In the genomic region with DNA sequence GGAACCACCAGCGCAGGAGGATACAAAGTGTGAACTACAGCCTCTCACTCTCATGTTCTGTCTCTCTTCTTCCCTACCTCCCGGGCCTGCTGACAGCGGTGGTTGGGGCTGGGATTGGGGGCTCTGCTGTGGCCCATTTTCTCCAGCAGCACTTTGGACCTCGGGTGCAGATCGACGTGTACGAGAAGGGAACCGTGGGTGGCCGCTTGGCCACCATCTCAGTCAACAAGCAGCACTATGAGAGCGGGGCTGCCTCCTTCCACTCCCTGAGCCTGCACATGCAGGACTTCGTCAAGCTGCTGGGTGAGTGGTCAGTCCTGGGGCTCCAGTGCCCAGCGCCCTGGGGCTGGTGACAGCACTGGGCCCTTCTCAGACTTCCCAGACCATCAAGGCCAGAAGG, we compare ENCODE assay signal across 25 cellular contexts. TPM values are rescaled to one million over a fixed set of nuclear protein-coding genes. Genes with fewer than 3 reads are reported as not detected.
DNase-seq lines count a peak whose midpoint lies in the region; ATAC-seq and TF ChIP-seq lines count a peak whose summit lies in the region.
"Had no signal": no experiment of that assay in that cellular context is flagged by ENCODE, and none has a peak within 500 bp of the region (broad histone marks: within the 10 kb centered on the region; RNA-seq: fewer than 3 reads in every experiment).

No MANE protein-coding gene starts in this region.

- H3K27ac ChIP-seq in WERI-Rb-1 (no peak overlapping the region), testis (no peak overlapping the region)
- H3K27ac ChIP-seq: BLaER1 treated with 17β-estradiol and CSF1 and Interleukin-3, amounts not matched to agents 10 nM and 100 nM; HL-60 had no signal

- H3K9me3 Mint-ChIP-seq in stimulated activated naive CD8-positive, alpha-beta T cell treated with anti-CD3 and anti-CD28 coated beads, Interleukin-15, Interleukin-2, amounts not matched to agents 100 ng/mL and 50 ng/mL, for 24 hours: no peaks in the 10 kb centered on the region
- H3K9me3 Mint-ChIP-seq in stimulated activated naive CD8-positive, alpha-beta T cell treated with anti-CD3 and anti-CD28 coated beads, Interleukin-15, amount 100 ng/mL, for 72 hours: no peaks in the 10 kb centered on the region
- H3K9me3 Mint-ChIP-seq in naive thymus-derived CD8-positive, alpha-beta T cell: no peaks in the 10 kb centered on the region
- H3K9me3 Mint-ChIP-seq: CD8-positive, alpha-beta T cell had no signal

- H3K27me3 Mint-ChIP-seq in stimulated activated naive CD8-positive, alpha-beta T cell treated with anti-CD3 and anti-CD28 coated beads, Interleukin-15, Interleukin-2, amounts not matched to agents 100 ng/mL and 50 ng/mL, for 24 hours: no peaks in the 10 kb centered on the region
- no peaks in the 10 kb centered on the region for H3K27me3 Mint-ChIP-seq in stimulated activated naive CD8-positive, alpha-beta T cell treated with anti-CD3 and anti-CD28 coated beads, Interleukin-15, amount 100 ng/mL, for 72 hours
- no peaks in the 10 kb centered on the region for H3K27me3 Mint-ChIP-seq in naive thymus-derived CD8-positive, alpha-beta T cell

- peak overlapping the region; percentile 13 for H3K9ac ChIP-seq in adipocyte (ENCODE audit: low read length)
- H3K9ac ChIP-seq: BLaER1 treated with 17β-estradiol and CSF1 and Interleukin-3, amounts not matched to agents 10 nM and 100 nM; SK-N-SH had no signal

- ATAC-seq in stimulated activated naive CD8-positive, alpha-beta T cell treated with anti-CD3 and anti-CD28 coated beads, Interleukin-15, amount 100 ng/mL, for 72 hours: no peak
- no peak for ATAC-seq in naive thymus-derived CD8-positive, alpha-beta T cell
- ATAC-seq: CD8-positive, alpha-beta T cell had no signal

- POLR2A ChIA-PET in naive thymus-derived CD8-positive, alpha-beta T cell (lab: Charles Lee): no interaction called here

- TF ChIP-seq CTCF in WERI-Rb-1 (IDR thresholded peaks at IDR 0.05; ENCODE audit: low read depth, low read length): no peak
- TF ChIP-seq CTCF in testis (IDR thresholded peaks at IDR 0.05): no peak

- 89% methylated on average over 10 to 12 of the region's 12 CpGs for WGBS in testis, 2 donors

- TF ChIP-seq POLR2A in testis (IDR thresholded peaks at IDR 0.05): no peak

- intact Hi-C loops in testis (cut with DNase I; ENCODE audit: low total_unique reads): no loop called here

- no peak overlapping the region for H3K4me3 ChIP-seq in adipocyte (ENCODE audit: low read length)
- no peak overlapping the region for H3K4me3 ChIP-seq in WERI-Rb-1 (ENCODE audit: low read depth, low read length)
- no peak overlapping the region for H3K4me3 ChIP-seq in testis
- H3K4me3 ChIP-seq: BLaER1 treated with 17β-estradiol and CSF1 and Interleukin-3, amounts not matched to agents 10 nM and 100 nM had no signal

- no peak overlapping the region for H3K4me3 Mint-ChIP-seq in stimulated activated naive CD8-positive, alpha-beta T cell treated with anti-CD3 and anti-CD28 coated beads, Interleukin-15, Interleukin-2, amounts not matched to agents 100 ng/mL and 50 ng/mL, for 24 hours
- H3K4me3 Mint-ChIP-seq in stimulated activated naive CD8-positive, alpha-beta T cell treated with anti-CD3 and anti-CD28 coated beads, Interleukin-15, amount 100 ng/mL, for 72 hours: no peak overlapping the region
- no peak overlapping the region for H3K4me3 Mint-ChIP-seq in naive thymus-derived CD8-positive, alpha-beta T cell
- H3K4me3 Mint-ChIP-seq: CD8-positive, alpha-beta T cell had no signal

- H3K27me3 ChIP-seq in adipocyte (replicated peaks; ENCODE audit: control insufficient read depth, insufficient read depth, low read length) (no peaks in the 10 kb centered on the region), WERI-Rb-1 (ENCODE audit: insufficient read depth, low read depth, severe bottlenecking) (no peaks in the 10 kb centered on the region), testis (no peaks in the 10 kb centered on the region)
- H3K27me3 ChIP-seq: BLaER1 treated with 17β-estradiol and CSF1 and Interleukin-3, amounts not matched to agents 10 nM and 100 nM had no signal

- H3K27ac Mint-ChIP-seq in stimulated activated naive CD8-positive, alpha-beta T cell treated with anti-CD3 and anti-CD28 coated beads, Interleukin-15, Interleukin-2, amounts not matched to agents 100 ng/mL and 50 ng/mL, for 24 hours: peak overlapping the region; percentile 41
- peak overlapping the region in 1 of 2 donors; percentile 93 for H3K27ac Mint-ChIP-seq in stimulated activated naive CD8-positive, alpha-beta T cell treated with anti-CD3 and anti-CD28 coated beads, Interleukin-15, amount 100 ng/mL, for 72 hours
- H3K27ac Mint-ChIP-seq in naive thymus-derived CD8-positive, alpha-beta T cell: peak overlapping the region in 6 of 10 donors; percentile 52 to 81 (median 68)
- H3K27ac Mint-ChIP-seq: CD8-positive, alpha-beta T cell had no signal

- no peak for DNase-seq in stimulated activated naive CD8-positive, alpha-beta T cell treated with anti-CD3 and anti-CD28 coated beads, Interleukin-15, amount 100 ng/mL, for 72 hours
- DNase-seq in adipocyte (ENCODE audit: low read depth): no peak
- DNase-seq in naive thymus-derived CD8-positive, alpha-beta T cell: no peak
- no peak for DNase-seq in WERI-Rb-1
- DNase-seq in testis: no peak
- no peak for DNase-seq in NCI-H510A treated with DMSO at 0.1 percent for 48 hours (lab: John Stamatoyannopoulos, UW)
- DNase-seq in stimulated activated naive CD4-positive, alpha-beta T cell treated with Interleukin-2 at 50 U/mL for 16 hours (lab: John Stamatoyannopoulos, UW): no peak
- DNase-seq: CD8-positive, alpha-beta T cell; DMS 273 treated with DMSO at 0.1 percent for 48 hours; DMS79; EL; GF-D8; Karpas-422; NCI-H1092 treated with DMSO at 0.1 percent for 48 hours; NCI-H1436; NCI-H187; NCI-H2081 treated with DMSO at 0.1 percent for 48 hours; NCI-H2171 treated with DMSO at 0.1 percent for 48 hours; NCI-H345; NCI-H524; NCI-H748 treated with DMSO at 0.1 percent for 48 hours; SK-N-SH had no signal

- peaks cover 5% of the 10 kb centered on the region for H3K4me1 ChIP-seq in adipocyte (ENCODE audit: control insufficient read depth, insufficient read depth, low read length)
- peaks cover 20% of the 10 kb centered on the region for H3K4me1 ChIP-seq in testis

- peaks cover 28% of the 10 kb centered on the region for H3K4me1 Mint-ChIP-seq in stimulated activated naive CD8-positive, alpha-beta T cell treated with anti-CD3 and anti-CD28 coated beads, Interleukin-15, Interleukin-2, amounts not matched to agents 100 ng/mL and 50 ng/mL, for 24 hours (ENCODE audit: low read depth)
- peaks cover 40% of the 10 kb centered on the region for H3K4me1 Mint-ChIP-seq in stimulated activated naive CD8-positive, alpha-beta T cell treated with anti-CD3 and anti-CD28 coated beads, Interleukin-15, amount 100 ng/mL, for 72 hours
- H3K4me1 Mint-ChIP-seq in naive thymus-derived CD8-positive, alpha-beta T cell: peaks cover 40 to 74% (median 52%) of the 10 kb centered on the region in 4 donors

- peaks cover 6% of the 10 kb centered on the region for H3K36me3 Mint-ChIP-seq in stimulated activated naive CD8-positive, alpha-beta T cell treated with anti-CD3 and anti-CD28 coated beads, Interleukin-15, Interleukin-2, amounts not matched to agents 100 ng/mL and 50 ng/mL, for 24 hours (ENCODE audit: low read depth)
- peaks cover 0 to 21% (median 6%) of the 10 kb centered on the region in 3 donors for H3K36me3 Mint-ChIP-seq in naive thymus-derived CD8-positive, alpha-beta T cell

- H3K36me3 ChIP-seq in adipocyte (ENCODE audit: control insufficient read depth, insufficient read depth, low read length, severe bottlenecking) (no peaks in the 10 kb centered on the region), WERI-Rb-1 (no peaks in the 10 kb centered on the region; the same call in 1 of the 2 replicates), testis (ENCODE audit: low read depth, missing control alignments) (no peaks in the 10 kb centered on the region)

- no peaks in the 10 kb centered on the region for H3K9me3 ChIP-seq in adipocyte (ENCODE audit: control insufficient read depth, low read length)
- H3K9me3 ChIP-seq in WERI-Rb-1 (ENCODE audit: severe bottlenecking): no peaks in the 10 kb centered on the region
- no peaks in the 10 kb centered on the region for H3K9me3 ChIP-seq in testis
- H3K9me3 ChIP-seq: BLaER1 treated with 17β-estradiol and CSF1 and Interleukin-3, amounts not matched to agents 10 nM and 100 nM; SK-N-SH had no signal

RNA-seq across cellular contexts. Expression of a gene that starts 4.7 kb away (rescaled TPM):
- total RNA-seq in naive thymus-derived CD8-positive, alpha-beta T cell: 10 to 100 TPM; 40.0 to 47.0 TPM
- 10 to 100 TPM in 2 of 3 donors, 1 to 10 TPM in 1; 6.6 to 17.6 (median 12.6) TPM for polyA plus RNA-seq in naive thymus-derived CD8-positive, alpha-beta T cell
- total RNA-seq in testis: 10 to 100 TPM; 29.9 to 30.5 TPM
- 24.6 TPM for polyA plus RNA-seq in testis (ENCODE audit: insufficient read depth, low read depth, low replicate concordance)

RNA-seq across cellular contexts. Expression of a gene that starts 16.6 kb away (rescaled TPM):
- total RNA-seq in naive thymus-derived CD8-positive, alpha-beta T cell: not detected
- not detected for polyA plus RNA-seq in naive thymus-derived CD8-positive, alpha-beta T cell
- total RNA-seq in testis: 10 to 100 TPM in 1 of 2 donors, 1 to 10 TPM in 1; 4.7 to 12.4 TPM
- polyA plus RNA-seq in testis (ENCODE audit: insufficient read depth, low read depth, low replicate concordance): 5.0 TPM
- total RNA-seq: CD8-positive, alpha-beta T cell had no signal

RNA-seq across cellular contexts. Expression of a gene that starts 17.2 kb away (rescaled TPM):
- 10 to 100 TPM; 47.6 to 48.0 TPM for total RNA-seq in naive thymus-derived CD8-positive, alpha-beta T cell
- 1 to 10 TPM; 4.2 to 6.6 (median 5.8) TPM for polyA plus RNA-seq in naive thymus-derived CD8-positive, alpha-beta T cell
- total RNA-seq in testis: 10 to 100 TPM; 13.3 to 14.3 TPM
- polyA plus RNA-seq in testis (ENCODE audit: insufficient read depth, low read depth, low replicate concordance): 11.6 TPM

Comparison
In these comparisons a context has a peak if more than half of its experiments do, and no peak if none do; other contexts are left out.
1. RNA of a gene that starts 16.6 kb away (total RNA-seq): 4.7 to 12.4 TPM in testis; not detected in naive thymus-derived CD8-positive, alpha-beta T cell; every median in the first group is over 4 times any median in the second.